1 cellular context compared by ENCODE assay signal in the genomic region with DNA sequence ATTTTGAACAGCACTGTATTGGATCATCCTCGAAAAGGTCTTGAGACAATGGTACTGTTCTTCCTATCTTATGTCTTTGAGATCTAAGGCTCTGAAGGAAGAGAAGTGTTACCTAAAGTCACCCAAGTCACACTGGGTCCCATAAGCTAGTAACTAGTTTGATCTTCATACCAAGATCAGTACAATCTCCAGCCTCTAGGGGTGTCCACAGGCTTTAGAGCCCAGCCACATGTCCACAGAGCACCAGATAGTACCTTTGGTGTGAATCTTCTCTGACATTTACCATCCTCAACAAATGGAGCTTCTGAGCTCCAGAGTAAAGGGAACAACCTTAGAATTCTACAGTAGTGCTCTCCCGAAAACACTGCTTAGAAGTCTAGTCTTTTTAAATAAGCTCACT.
TF ChIP-seq lines count a peak whose summit lies in the region.

No MANE protein-coding gene starts in this region.

TF ChIP-seq in SK-N-SH treated with all-trans-retinoic acid at 6 μM for 48 hours, 23 proteins besides CTCF, POLR2A, EP300 and RAD21 (continued from another document):
- TF ChIP-seq, protein P1, sequence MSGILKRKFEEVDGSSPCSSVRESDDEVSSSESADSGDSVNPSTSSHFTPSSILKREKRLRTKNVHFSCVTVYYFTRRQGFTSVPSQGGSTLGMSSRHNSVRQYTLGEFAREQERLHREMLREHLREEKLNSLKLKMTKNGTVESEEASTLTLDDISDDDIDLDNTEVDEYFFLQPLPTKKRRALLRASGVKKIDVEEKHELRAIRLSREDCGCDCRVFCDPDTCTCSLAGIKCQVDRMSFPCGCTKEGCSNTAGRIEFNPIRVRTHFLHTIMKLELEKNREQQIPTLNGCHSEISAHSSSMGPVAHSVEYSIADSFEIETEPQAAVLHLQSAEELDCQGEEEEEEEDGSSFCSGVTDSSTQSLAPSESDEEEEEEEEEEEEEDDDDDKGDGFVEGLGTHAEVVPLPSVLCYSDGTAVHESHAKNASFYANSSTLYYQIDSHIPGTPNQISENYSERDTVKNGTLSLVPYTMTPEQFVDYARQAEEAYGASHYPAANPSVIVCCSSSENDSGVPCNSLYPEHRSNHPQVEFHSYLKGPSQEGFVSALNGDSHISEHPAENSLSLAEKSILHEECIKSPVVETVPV (CRISPR knock-in tag; IDR thresholded peaks at IDR 0.05) = no peak
- TF ChIP-seq SNAI2 (CRISPR knock-in tag; IDR thresholded peaks at IDR 0.05) (no peak), ZNF565 (CRISPR knock-in tag; conservative IDR thresholded peaks at IDR 0.05; ENCODE audit: low read depth) (no peak), ARNTL (CRISPR knock-in tag; IDR thresholded peaks at IDR 0.05; ENCODE audit: borderline replicate concordance, low read depth) (no peak), ISL1 (CRISPR knock-in tag; IDR thresholded peaks at IDR 0.05) (no peak), BACH2 (CRISPR knock-in tag; IDR thresholded peaks at IDR 0.05; ENCODE audit: borderline replicate concordance) (no peak)
- TF ChIP-seq, protein P2, sequence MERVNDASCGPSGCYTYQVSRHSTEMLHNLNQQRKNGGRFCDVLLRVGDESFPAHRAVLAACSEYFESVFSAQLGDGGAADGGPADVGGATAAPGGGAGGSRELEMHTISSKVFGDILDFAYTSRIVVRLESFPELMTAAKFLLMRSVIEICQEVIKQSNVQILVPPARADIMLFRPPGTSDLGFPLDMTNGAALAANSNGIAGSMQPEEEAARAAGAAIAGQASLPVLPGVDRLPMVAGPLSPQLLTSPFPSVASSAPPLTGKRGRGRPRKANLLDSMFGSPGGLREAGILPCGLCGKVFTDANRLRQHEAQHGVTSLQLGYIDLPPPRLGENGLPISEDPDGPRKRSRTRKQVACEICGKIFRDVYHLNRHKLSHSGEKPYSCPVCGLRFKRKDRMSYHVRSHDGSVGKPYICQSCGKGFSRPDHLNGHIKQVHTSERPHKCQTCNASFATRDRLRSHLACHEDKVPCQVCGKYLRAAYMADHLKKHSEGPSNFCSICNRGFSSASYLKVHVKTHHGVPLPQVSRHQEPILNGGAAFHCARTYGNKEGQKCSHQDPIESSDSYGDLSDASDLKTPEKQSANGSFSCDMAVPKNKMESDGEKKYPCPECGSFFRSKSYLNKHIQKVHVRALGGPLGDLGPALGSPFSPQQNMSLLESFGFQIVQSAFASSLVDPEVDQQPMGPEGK (CRISPR knock-in tag; IDR thresholded peaks at IDR 0.05; ENCODE audit: borderline replicate concordance) = no peak
- TF ChIP-seq, protein P3, sequence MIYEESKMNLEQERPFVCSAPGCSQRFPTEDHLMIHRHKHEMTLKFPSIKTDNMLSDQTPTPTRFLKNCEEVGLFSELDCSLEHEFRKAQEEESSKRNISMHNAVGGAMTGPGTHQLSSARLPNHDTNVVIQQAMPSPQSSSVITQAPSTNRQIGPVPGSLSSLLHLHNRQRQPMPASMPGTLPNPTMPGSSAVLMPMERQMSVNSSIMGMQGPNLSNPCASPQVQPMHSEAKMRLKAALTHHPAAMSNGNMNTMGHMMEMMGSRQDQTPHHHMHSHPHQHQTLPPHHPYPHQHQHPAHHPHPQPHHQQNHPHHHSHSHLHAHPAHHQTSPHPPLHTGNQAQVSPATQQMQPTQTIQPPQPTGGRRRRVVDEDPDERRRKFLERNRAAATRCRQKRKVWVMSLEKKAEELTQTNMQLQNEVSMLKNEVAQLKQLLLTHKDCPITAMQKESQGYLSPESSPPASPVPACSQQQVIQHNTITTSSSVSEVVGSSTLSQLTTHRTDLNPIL (CRISPR knock-in tag; IDR thresholded peaks at IDR 0.05; ENCODE audit: low read depth) = no peak
